In the genomic region with DNA sequence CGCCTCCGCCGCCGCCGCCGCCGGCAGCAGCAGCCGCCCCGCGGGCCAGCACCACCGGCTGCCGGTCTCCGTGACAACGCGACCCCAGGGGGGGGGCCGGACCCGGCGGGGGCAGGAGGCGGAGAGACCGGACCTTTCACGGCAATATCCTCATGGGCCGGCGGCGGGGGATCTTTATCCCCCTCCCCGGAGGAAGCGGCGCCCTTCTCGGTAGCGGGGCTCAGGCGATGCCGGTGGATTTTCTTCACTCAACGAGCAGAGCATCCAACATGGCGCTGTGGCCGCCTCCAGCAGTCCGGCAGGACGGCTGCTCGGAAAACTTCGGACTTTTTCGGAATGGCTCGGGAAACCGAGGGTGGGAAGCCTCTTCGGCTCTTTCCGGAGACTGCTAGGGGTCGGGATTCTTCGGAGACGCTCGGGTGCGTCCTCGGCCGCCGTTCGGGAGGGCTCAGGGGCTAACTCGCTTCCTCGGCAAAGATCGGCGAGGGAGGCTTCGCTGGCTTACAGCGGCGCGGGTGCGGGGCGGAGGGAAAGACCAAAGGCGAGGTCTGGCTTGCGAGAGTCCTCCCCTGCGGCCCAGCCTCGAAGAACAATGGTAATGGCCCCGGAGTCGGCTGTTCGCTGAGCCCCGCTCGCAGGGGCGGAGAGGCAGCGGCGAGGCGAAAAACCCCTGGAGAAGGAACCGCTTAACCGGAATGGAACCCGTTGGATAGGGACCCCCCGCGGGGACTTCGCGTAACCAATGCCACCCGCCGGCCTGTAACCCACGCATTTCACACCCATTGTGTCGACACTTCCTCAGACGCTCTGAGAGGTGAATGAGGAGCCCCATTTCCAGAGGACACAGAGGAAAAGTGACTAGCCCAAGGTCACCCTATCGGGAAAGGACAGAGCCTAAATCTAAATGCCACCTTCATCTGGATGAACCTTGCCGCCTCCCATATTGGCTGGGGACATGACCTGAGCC, we compare ENCODE assay signal across 8 cellular contexts. TPM values are rescaled to one million over a fixed set of nuclear protein-coding genes. Genes with fewer than 3 reads are reported as not detected.
A peak's percentile ranks its signal among the peaks of the same experiment; 100 is the strongest.
DNase-seq lines count a peak whose midpoint lies in the region; ATAC-seq and TF ChIP-seq lines count a peak whose summit lies in the region.

A gene with protein sequence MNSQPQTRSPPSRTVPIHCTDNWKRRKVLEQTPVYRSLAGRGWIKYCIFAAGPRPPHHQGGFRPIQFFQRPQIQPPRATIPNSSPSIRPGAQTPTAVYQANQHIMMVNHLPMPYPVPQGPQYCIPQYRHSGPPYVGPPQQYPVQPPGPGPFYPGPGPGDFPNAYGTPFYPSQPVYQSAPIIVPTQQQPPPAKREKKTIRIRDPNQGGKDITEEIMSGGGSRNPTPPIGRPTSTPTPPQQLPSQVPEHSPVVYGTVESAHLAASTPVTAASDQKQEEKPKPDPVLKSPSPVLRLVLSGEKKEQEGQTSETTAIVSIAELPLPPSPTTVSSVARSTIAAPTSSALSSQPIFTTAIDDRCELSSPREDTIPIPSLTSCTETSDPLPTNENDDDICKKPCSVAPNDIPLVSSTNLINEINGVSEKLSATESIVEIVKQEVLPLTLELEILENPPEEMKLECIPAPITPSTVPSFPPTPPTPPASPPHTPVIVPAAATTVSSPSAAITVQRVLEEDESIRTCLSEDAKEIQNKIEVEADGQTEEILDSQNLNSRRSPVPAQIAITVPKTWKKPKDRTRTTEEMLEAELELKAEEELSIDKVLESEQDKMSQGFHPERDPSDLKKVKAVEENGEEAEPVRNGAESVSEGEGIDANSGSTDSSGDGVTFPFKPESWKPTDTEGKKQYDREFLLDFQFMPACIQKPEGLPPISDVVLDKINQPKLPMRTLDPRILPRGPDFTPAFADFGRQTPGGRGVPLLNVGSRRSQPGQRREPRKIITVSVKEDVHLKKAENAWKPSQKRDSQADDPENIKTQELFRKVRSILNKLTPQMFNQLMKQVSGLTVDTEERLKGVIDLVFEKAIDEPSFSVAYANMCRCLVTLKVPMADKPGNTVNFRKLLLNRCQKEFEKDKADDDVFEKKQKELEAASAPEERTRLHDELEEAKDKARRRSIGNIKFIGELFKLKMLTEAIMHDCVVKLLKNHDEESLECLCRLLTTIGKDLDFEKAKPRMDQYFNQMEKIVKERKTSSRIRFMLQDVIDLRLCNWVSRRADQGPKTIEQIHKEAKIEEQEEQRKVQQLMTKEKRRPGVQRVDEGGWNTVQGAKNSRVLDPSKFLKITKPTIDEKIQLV (N-terminal part only) (minus strand): TSS at position 309 of the 967 bp plus-strand sequence. CDS start 174,155 bp downstream, outside the sequence.

- peaks cover 43% of the 10 kb centered on the region for H3K79me2 ChIP-seq in ACC112 (ENCODE audit: control insufficient read depth, insufficient read depth, low read length, unreplicated experiment)

- no peak for TF ChIP-seq CTCF in VCaP (conservative IDR thresholded peaks at IDR 0.05)
- TF ChIP-seq CTCF in breast epithelium (IDR thresholded peaks at IDR 0.05): no peak

- ATAC-seq in GM18870 (IDR thresholded peaks at IDR 0.05; ENCODE audit: unreplicated experiment) (peak; percentile 94), HG03135 (IDR thresholded peaks at IDR 0.05; ENCODE audit: unreplicated experiment) (peak; percentile 87)

- H3K27ac ChIP-seq in ACC112 (ENCODE audit: low read depth, low read length): peak within 1 kb of the TSS; percentile 86
- peak within 1 kb of the TSS; percentile 83 for H3K27ac ChIP-seq in VCaP
- H3K27ac ChIP-seq in breast epithelium: peak within 1 kb of the TSS; percentile 86 to 95
- peak within 1 kb of the TSS; percentile 31 for H3K27ac ChIP-seq in iPS-18a (ENCODE audit: low read length)

- no peaks in the 10 kb centered on the region for H3K27me3 ChIP-seq in ACC112 (ENCODE audit: insufficient read depth, low read length)
- H3K27me3 ChIP-seq in breast epithelium: no peaks in the 10 kb centered on the region
- H3K27me3 ChIP-seq in iPS-18a (ENCODE audit: control insufficient read depth, insufficient read depth, low read length): peaks cover 16% of the 10 kb centered on the region
- H3K27me3 ChIP-seq in skeletal muscle satellite cell (ENCODE audit: control insufficient read depth, insufficient read depth, low read length): no peaks in the 10 kb centered on the region

- DNase-seq in NCI-H2196 treated with DMSO at 0.1 percent for 48 hours (lab: John Stamatoyannopoulos, UW; ENCODE audit: unreplicated experiment): peak; percentile 95
- peak; percentile 94 to 97 for DNase-seq in breast epithelium (ENCODE audit: low spot score in 2 of 2)

- intact Hi-C loops in breast epithelium (cut with DNase I; ENCODE audit: low total_unique reads): no loop called here

- H3K4me3 ChIP-seq in ACC112 (ENCODE audit: low read depth, low read length): peak within 1 kb of the TSS; percentile 100
- H3K4me3 ChIP-seq in breast epithelium: peak within 1 kb of the TSS; percentile 78 to 91 (median 82)
- H3K4me3 ChIP-seq in iPS-18a (ENCODE audit: low read length): peak within 1 kb of the TSS; percentile 78
- H3K4me3 ChIP-seq in skeletal muscle satellite cell (ENCODE audit: low read length): peak within 1 kb of the TSS; percentile 90

- peak within 1 kb of the TSS; percentile 99 for H2AFZ ChIP-seq in ACC112 (ENCODE audit: low read length, unreplicated experiment)

- TF ChIP-seq POLR2A in breast epithelium (IDR thresholded peaks at IDR 0.05): peak; percentile 72

- H3K36me3 ChIP-seq in ACC112 (ENCODE audit: insufficient read depth, low read length): no peaks in the 10 kb centered on the region
- H3K36me3 ChIP-seq in breast epithelium: no peaks in the 10 kb centered on the region
- H3K36me3 ChIP-seq in iPS-18a (ENCODE audit: control insufficient read depth, low read depth, low read length): no peaks in the 10 kb centered on the region
- peaks cover 2% of the 10 kb centered on the region for H3K36me3 ChIP-seq in skeletal muscle satellite cell (ENCODE audit: insufficient read depth, low read length)

- peak within 1 kb of the TSS; percentile 85 for H3K4me2 ChIP-seq in skeletal muscle satellite cell (ENCODE audit: low read length)

- H3K9ac ChIP-seq in iPS-18a (ENCODE audit: low read length) (peak within 1 kb of the TSS; percentile 83), skeletal muscle satellite cell (ENCODE audit: low read depth, low read length) (peak within 1 kb of the TSS; percentile 94)

- peaks cover 10% of the 10 kb centered on the region for H3K4me1 ChIP-seq in ACC112 (ENCODE audit: control insufficient read depth, insufficient read depth, low read length, unreplicated experiment)
- H3K4me1 ChIP-seq in breast epithelium: no peaks in the 10 kb centered on the region
- H3K4me1 ChIP-seq in iPS-18a (ENCODE audit: control insufficient read depth, low read depth, low read length): peaks cover 11% of the 10 kb centered on the region
- H3K4me1 ChIP-seq in skeletal muscle satellite cell (ENCODE audit: control insufficient read depth, insufficient read depth, low read length): peaks cover 14% of the 10 kb centered on the region

- H3K9me3 ChIP-seq in breast epithelium: no peaks in the 10 kb centered on the region
- H3K9me3 ChIP-seq in iPS-18a (ENCODE audit: control insufficient read depth, low read depth, low read length): no peaks in the 10 kb centered on the region
- no peaks in the 10 kb centered on the region for H3K9me3 ChIP-seq in skeletal muscle satellite cell (replicated peaks; ENCODE audit: low read length)

RNA-seq across cellular contexts. Expression of the gene that starts here (rescaled TPM):
- total RNA-seq in breast epithelium: 10 to 100 TPM; 37.8 to 52.4 (median 50.8) TPM
- total RNA-seq in skeletal muscle satellite cell (2012; rRNA removed): 38.4 and 43.6 TPM in 2 replicates

Comparison
In these comparisons a context has a peak if more than half of its experiments do, and no peak if none do; other contexts are left out.
1. Peak in every context shown above with its lines: DNase-seq, ATAC-seq, H3K4me3 ChIP-seq and H3K27ac ChIP-seq.
2. H3K27ac ChIP-seq: peak in every context shown above with its lines; median percentile 90 in breast epithelium; 86 in ACC112; 83 in VCaP; 31 in iPS-18a.